ENCODE assay signal across 1 cellular context in genomic region chr1:246110343-246111219, GRCh38.
TF ChIP-seq lines count a peak whose summit lies in the region.

No MANE protein-coding gene starts in this region.

TF ChIP-seq in K562, 482 proteins besides CTCF, POLR2A, EP300 and RAD21 (continued from another document and continues in another):
- TF ChIP-seq, protein P1, sequence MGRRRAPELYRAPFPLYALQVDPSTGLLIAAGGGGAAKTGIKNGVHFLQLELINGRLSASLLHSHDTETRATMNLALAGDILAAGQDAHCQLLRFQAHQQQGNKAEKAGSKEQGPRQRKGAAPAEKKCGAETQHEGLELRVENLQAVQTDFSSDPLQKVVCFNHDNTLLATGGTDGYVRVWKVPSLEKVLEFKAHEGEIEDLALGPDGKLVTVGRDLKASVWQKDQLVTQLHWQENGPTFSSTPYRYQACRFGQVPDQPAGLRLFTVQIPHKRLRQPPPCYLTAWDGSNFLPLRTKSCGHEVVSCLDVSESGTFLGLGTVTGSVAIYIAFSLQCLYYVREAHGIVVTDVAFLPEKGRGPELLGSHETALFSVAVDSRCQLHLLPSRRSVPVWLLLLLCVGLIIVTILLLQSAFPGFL (CRISPR knock-in tag; IDR thresholded peaks at IDR 0.05): no peak
- peak; percentile 98 for TF ChIP-seq NFIC (IDR thresholded peaks at IDR 0.05)
- TF ChIP-seq ARNT (IDR thresholded peaks at IDR 0.05): 0 out of 4 replicates have a peak, but pooled peaks of 1 of the 2 experiments have one; percentile 67
- no peak; the same call in 1 of the 2 replicates for TF ChIP-seq ZFP30 (CRISPR knock-in tag; IDR thresholded peaks at IDR 0.05; ENCODE audit: borderline replicate concordance)
- TF ChIP-seq, protein P2, sequence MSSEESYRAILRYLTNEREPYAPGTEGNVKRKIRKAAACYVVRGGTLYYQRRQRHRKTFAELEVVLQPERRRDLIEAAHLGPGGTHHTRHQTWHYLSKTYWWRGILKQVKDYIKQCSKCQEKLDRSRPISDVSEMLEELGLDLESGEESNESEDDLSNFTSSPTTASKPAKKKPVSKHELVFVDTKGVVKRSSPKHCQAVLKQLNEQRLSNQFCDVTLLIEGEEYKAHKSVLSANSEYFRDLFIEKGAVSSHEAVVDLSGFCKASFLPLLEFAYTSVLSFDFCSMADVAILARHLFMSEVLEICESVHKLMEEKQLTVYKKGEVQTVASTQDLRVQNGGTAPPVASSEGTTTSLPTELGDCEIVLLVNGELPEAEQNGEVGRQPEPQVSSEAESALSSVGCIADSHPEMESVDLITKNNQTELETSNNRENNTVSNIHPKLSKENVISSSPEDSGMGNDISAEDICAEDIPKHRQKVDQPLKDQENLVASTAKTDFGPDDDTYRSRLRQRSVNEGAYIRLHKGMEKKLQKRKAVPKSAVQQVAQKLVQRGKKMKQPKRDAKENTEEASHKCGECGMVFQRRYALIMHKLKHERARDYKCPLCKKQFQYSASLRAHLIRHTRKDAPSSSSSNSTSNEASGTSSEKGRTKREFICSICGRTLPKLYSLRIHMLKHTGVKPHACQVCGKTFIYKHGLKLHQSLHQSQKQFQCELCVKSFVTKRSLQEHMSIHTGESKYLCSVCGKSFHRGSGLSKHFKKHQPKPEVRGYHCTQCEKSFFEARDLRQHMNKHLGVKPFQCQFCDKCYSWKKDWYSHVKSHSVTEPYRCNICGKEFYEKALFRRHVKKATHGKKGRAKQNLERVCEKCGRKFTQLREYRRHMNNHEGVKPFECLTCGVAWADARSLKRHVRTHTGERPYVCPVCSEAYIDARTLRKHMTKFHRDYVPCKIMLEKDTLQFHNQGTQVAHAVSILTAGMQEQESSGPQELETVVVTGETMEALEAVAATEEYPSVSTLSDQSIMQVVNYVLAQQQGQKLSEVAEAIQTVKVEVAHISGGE (CRISPR knock-in tag; IDR thresholded peaks at IDR 0.05): peak in 1 of 3 experiments; percentile 94; a peak in 2 of 6 replicates
- TF ChIP-seq ZBTB8A (IDR thresholded peaks at IDR 0.05; ENCODE audit: partially characterized antibody): no peak
- no peak for TF ChIP-seq ZBTB7A (IDR thresholded peaks at IDR 0.05; ENCODE audit: borderline replicate concordance, control insufficient read depth, low read depth, low read length)
- peak; percentile 97 for TF ChIP-seq TEAD2 (tag; IDR thresholded peaks at IDR 0.05)
- TF ChIP-seq GTF2A2 (tag; IDR thresholded peaks at IDR 0.05): peak; percentile 93
- no peak for TF ChIP-seq RBM14 (IDR thresholded peaks at IDR 0.05; ENCODE audit: borderline replicate concordance, insufficient read depth, low read depth, low read length)
- peak; percentile 60 for TF ChIP-seq CREM (IDR thresholded peaks at IDR 0.05; ENCODE audit: low read depth)
- peak; percentile 24 to 69; a peak in 1 of 4 replicates for TF ChIP-seq TRIM24 (IDR thresholded peaks at IDR 0.05)
- TF ChIP-seq CHD4 (IDR thresholded peaks at IDR 0.05; ENCODE audit: insufficient read depth, insufficient replicate concordance, low read depth, low read length, poor library complexity, severe bottlenecking): no peak
- TF ChIP-seq, protein P3, sequence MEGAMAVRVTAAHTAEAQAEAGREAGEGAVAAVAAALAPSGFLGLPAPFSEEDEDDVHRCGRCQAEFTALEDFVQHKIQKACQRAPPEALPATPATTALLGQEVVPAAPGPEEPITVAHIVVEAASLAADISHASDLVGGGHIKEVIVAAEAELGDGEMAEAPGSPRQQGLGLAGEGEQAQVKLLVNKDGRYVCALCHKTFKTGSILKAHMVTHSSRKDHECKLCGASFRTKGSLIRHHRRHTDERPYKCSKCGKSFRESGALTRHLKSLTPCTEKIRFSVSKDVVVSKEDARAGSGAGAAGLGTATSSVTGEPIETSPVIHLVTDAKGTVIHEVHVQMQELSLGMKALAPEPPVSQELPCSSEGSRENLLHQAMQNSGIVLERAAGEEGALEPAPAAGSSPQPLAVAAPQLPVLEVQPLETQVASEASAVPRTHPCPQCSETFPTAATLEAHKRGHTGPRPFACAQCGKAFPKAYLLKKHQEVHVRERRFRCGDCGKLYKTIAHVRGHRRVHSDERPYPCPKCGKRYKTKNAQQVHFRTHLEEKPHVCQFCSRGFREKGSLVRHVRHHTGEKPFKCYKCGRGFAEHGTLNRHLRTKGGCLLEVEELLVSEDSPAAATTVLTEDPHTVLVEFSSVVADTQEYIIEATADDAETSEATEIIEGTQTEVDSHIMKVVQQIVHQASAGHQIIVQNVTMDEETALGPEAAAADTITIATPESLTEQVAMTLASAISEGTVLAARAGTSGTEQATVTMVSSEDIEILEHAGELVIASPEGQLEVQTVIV (CRISPR knock-in tag; IDR thresholded peaks at IDR 0.05; ENCODE audit: borderline replicate concordance): no peak
- peak; percentile 98 for TF ChIP-seq ZNF76 (CRISPR knock-in tag; IDR thresholded peaks at IDR 0.05; ENCODE audit: borderline replicate concordance)
- TF ChIP-seq EZH2 (IDR thresholded peaks at IDR 0.05; ENCODE audit: borderline replicate concordance, low read depth, low read length): no peak
- no peak for TF ChIP-seq SIRT6 (IDR thresholded peaks at IDR 0.05; ENCODE audit: low read depth, low read length)
- no peak for TF ChIP-seq WHSC1 (IDR thresholded peaks at IDR 0.05; ENCODE audit: low read length)
- no peak for TF ChIP-seq POLR2AphosphoS2 (IDR thresholded peaks at IDR 0.05; ENCODE audit: low read length)
- TF ChIP-seq, protein P4, sequence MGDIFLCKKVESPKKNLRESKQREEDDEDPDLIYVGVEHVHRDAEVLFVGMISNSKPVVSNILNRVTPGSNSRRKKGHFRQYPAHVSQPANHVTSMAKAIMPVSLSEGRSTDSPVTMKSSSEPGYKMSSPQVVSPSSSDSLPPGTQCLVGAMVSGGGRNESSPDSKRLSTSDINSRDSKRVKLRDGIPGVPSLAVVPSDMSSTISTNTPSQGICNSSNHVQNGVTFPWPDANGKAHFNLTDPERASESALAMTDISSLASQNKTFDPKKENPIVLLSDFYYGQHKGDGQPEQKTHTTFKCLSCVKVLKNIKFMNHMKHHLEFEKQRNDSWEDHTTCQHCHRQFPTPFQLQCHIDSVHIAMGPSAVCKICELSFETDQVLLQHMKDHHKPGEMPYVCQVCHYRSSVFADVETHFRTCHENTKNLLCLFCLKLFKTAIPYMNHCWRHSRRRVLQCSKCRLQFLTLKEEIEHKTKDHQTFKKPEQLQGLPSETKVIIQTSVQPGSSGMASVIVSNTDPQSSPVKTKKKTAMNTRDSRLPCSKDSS (IDR thresholded peaks at IDR 0.05; ENCODE audit: low read depth, partially characterized antibody): no peak
- TF ChIP-seq ZNF347 (CRISPR knock-in tag; IDR thresholded peaks at IDR 0.05; ENCODE audit: low read depth): peak; percentile 85
- TF ChIP-seq, protein P5, sequence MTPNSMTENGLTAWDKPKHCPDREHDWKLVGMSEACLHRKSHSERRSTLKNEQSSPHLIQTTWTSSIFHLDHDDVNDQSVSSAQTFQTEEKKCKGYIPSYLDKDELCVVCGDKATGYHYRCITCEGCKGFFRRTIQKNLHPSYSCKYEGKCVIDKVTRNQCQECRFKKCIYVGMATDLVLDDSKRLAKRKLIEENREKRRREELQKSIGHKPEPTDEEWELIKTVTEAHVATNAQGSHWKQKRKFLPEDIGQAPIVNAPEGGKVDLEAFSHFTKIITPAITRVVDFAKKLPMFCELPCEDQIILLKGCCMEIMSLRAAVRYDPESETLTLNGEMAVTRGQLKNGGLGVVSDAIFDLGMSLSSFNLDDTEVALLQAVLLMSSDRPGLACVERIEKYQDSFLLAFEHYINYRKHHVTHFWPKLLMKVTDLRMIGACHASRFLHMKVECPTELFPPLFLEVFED (CRISPR knock-in tag; conservative IDR thresholded peaks at IDR 0.05): peak; percentile 93
- TF ChIP-seq HNRNPLL (IDR thresholded peaks at IDR 0.05; ENCODE audit: low read depth, low read length, poor library complexity, severe bottlenecking): no peak
- peak; percentile 51 for TF ChIP-seq NFIX (CRISPR knock-in tag; IDR thresholded peaks at IDR 0.05; ENCODE audit: low read depth)
- TF ChIP-seq GATAD2A (IDR thresholded peaks at IDR 0.05): peak; percentile 68; the same call in 1 of the 2 replicates
- TF ChIP-seq SP2 (IDR thresholded peaks at IDR 0.05; ENCODE audit: extremely low read depth, low read depth, low read length, poor library complexity, severe bottlenecking): no peak
- TF ChIP-seq MTF1 (CRISPR knock-in tag; IDR thresholded peaks at IDR 0.05; ENCODE audit: borderline replicate concordance): peak; percentile 96
- TF ChIP-seq, protein P6, sequence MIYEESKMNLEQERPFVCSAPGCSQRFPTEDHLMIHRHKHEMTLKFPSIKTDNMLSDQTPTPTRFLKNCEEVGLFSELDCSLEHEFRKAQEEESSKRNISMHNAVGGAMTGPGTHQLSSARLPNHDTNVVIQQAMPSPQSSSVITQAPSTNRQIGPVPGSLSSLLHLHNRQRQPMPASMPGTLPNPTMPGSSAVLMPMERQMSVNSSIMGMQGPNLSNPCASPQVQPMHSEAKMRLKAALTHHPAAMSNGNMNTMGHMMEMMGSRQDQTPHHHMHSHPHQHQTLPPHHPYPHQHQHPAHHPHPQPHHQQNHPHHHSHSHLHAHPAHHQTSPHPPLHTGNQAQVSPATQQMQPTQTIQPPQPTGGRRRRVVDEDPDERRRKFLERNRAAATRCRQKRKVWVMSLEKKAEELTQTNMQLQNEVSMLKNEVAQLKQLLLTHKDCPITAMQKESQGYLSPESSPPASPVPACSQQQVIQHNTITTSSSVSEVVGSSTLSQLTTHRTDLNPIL (CRISPR knock-in tag; IDR thresholded peaks at IDR 0.05): peak; percentile 96
- no peak for TF ChIP-seq CBX8 (IDR thresholded peaks at IDR 0.05; ENCODE audit: borderline replicate concordance, extremely low read depth, low read depth, low read length, poor library complexity, severe bottlenecking)
- TF ChIP-seq, protein P7, sequence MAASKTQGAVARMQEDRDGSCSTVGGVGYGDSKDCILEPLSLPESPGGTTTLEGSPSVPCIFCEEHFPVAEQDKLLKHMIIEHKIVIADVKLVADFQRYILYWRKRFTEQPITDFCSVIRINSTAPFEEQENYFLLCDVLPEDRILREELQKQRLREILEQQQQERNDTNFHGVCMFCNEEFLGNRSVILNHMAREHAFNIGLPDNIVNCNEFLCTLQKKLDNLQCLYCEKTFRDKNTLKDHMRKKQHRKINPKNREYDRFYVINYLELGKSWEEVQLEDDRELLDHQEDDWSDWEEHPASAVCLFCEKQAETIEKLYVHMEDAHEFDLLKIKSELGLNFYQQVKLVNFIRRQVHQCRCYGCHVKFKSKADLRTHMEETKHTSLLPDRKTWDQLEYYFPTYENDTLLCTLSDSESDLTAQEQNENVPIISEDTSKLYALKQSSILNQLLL (CRISPR knock-in tag; IDR thresholded peaks at IDR 0.05; ENCODE audit: borderline replicate concordance): no peak
- TF ChIP-seq TFAM (CRISPR knock-in tag; conservative IDR thresholded peaks at IDR 0.05): no peak
- TF ChIP-seq THRA (IDR thresholded peaks at IDR 0.05): no peak
- TF ChIP-seq PHF8 (IDR thresholded peaks at IDR 0.05; ENCODE audit: borderline replicate concordance, low read length): no peak
- peak; percentile 98 for TF ChIP-seq PYGO2 (tag; IDR thresholded peaks at IDR 0.05)
- 0 out of 2 replicates have a peak, but pooled peaks have one; percentile 69 for TF ChIP-seq ZBTB2 (IDR thresholded peaks at IDR 0.05)
- TF ChIP-seq FOS (IDR thresholded peaks at IDR 0.05; ENCODE audit: extremely low read depth, insufficient read length): no peak
- TF ChIP-seq CBX2 (IDR thresholded peaks at IDR 0.05; ENCODE audit: insufficient read depth, low read length, poor library complexity, severe bottlenecking): no peak
- peak; percentile 97 for TF ChIP-seq ZKSCAN8 (CRISPR knock-in tag; IDR thresholded peaks at IDR 0.05)
- TF ChIP-seq, protein P8, sequence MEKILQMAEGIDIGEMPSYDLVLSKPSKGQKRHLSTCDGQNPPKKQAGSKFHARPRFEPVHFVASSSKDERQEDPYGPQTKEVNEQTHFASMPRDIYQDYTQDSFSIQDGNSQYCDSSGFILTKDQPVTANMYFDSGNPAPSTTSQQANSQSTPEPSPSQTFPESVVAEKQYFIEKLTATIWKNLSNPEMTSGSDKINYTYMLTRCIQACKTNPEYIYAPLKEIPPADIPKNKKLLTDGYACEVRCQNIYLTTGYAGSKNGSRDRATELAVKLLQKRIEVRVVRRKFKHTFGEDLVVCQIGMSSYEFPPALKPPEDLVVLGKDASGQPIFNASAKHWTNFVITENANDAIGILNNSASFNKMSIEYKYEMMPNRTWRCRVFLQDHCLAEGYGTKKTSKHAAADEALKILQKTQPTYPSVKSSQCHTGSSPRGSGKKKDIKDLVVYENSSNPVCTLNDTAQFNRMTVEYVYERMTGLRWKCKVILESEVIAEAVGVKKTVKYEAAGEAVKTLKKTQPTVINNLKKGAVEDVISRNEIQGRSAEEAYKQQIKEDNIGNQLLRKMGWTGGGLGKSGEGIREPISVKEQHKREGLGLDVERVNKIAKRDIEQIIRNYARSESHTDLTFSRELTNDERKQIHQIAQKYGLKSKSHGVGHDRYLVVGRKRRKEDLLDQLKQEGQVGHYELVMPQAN (IDR thresholded peaks at IDR 0.05; ENCODE audit: borderline replicate concordance): no peak
- TF ChIP-seq MAFF (IDR thresholded peaks at IDR 0.05; ENCODE audit: low read length): peak; percentile 96
- peak in 1 of 2 experiments; percentile 99; a peak in 2 of 4 replicates for TF ChIP-seq TEAD1 (CRISPR knock-in tag; IDR thresholded peaks at IDR 0.05)
- TF ChIP-seq ARID1B (IDR thresholded peaks at IDR 0.05): peak; percentile 75
- TF ChIP-seq GABPB1 (CRISPR knock-in tag; IDR thresholded peaks at IDR 0.05): no peak
- TF ChIP-seq PHB (CRISPR knock-in tag; IDR thresholded peaks at IDR 0.05): no peak
- TF ChIP-seq NFYB (IDR thresholded peaks at IDR 0.05; ENCODE audit: extremely low read depth, insufficient read length): no peak
